Comparison of ENCODE assay signal across 8 cellular contexts in genomic region chr6:88238065-88238464, GRCh38.
A peak's percentile ranks its signal among the peaks of the same experiment; 100 is the strongest.
DNase-seq lines count a peak whose midpoint lies in the region; ATAC-seq, FAIRE-seq and TF ChIP-seq lines count a peak whose summit lies in the region.

No MANE protein-coding gene starts in this region.

- H2AFZ ChIP-seq in GM12878 (ENCODE audit: control insufficient read depth, low read depth, low read length) (peak overlapping the region; percentile 43), parathyroid adenoma (peak overlapping the region; percentile 17)

- RAD21 ChIA-PET in GM12878 (lab: Charles Lee; ENCODE audit: unreplicated experiment), result interaction anchor here (0.9 to 3.4 kb wide), 19 partner anchors 11 to 847 kb away, joined by 3 to 24 read pairs (median 6); no protein-coding TSS in a partner anchor

- H3K27ac ChIP-seq in GM12878 (ENCODE audit: control insufficient read depth, insufficient read depth) (no peak overlapping the region), parathyroid adenoma (no peak overlapping the region), aorta (ENCODE audit: low read depth in 1 of 2, low read length in 2 of 2) (no peak overlapping the region)

- peak; percentile 64 to 77 (median 66); a peak in 5 of 6 replicates for TF ChIP-seq CTCF in GM12878 (IDR thresholded peaks at IDR 0.05 in 2 of 3, conservative IDR thresholded peaks at IDR 0.05 in 1 of 3; ENCODE audit: control insufficient read depth in 2 of 3, extremely low read depth in 1 of 3, insufficient read depth in 1 of 3, low read depth in 3 of 3, low read length in 3 of 3)
- peak; percentile 21 for TF ChIP-seq CTCF in parathyroid adenoma (IDR thresholded peaks at IDR 0.05)

- H3K4me1 ChIP-seq in GM12878 (ENCODE audit: control insufficient read depth, insufficient read depth, low read length) (peaks cover 3% of the 10 kb centered on the region; the same call in 1 of the 2 replicates), parathyroid adenoma (no peaks in the 10 kb centered on the region), aorta (ENCODE audit: control insufficient read depth in 1 of 2, insufficient read depth in 2 of 2, low read length in 2 of 2) (no peaks in the 10 kb centered on the region)

- H3K9ac ChIP-seq in GM12878 (ENCODE audit: control insufficient read depth, insufficient read depth, low read length) (no peak overlapping the region), parathyroid adenoma (no peak overlapping the region)

- no peaks in the 10 kb centered on the region for H4K20me1 ChIP-seq in GM12878 (ENCODE audit: control insufficient read depth, insufficient read depth)

- SMC1A ChIA-PET in GM12878 (lab: Charles Lee; ENCODE audit: uncharacterized antibody, unreplicated experiment), result interaction anchor here (0.5 to 3.5 kb wide), 30 partner anchors 10 to 845 kb away, joined by 3 to 39 read pairs (median 4); no protein-coding TSS in a partner anchor

- CTCF ChIA-PET in GM12878 (lab: Yijun Ruan, JAX), result interaction anchor here (0.7 to 3.5 kb wide), 27 partner anchors 11 to 1098 kb away, joined by 3 to 45 read pairs (median 5); no protein-coding TSS in a partner anchor

- H3K4me3 ChIP-seq in GM12878 (no peak overlapping the region), parathyroid adenoma (ENCODE audit: low read depth, low read length) (no peak overlapping the region), aorta (ENCODE audit: low read length in 2 of 2) (no peak overlapping the region)

- POLR2A ChIA-PET in GM12878 (lab: Charles Lee), result interaction anchor here (0.8 to 1.1 kb wide), 4 partner anchors 12 to 523 kb away, joined by 3 to 5 read pairs (median 4); no protein-coding TSS in a partner anchor

- TF ChIP-seq EP300 in GM12878 (IDR thresholded peaks at IDR 0.05; ENCODE audit: borderline replicate concordance in 1 of 2, control insufficient read depth in 1 of 2, low read depth in 2 of 2, low read length in 2 of 2), result no peak

- in situ Hi-C loops in GM12878 (cut with MboI), result loop anchor here (5.0 to 10.0 kb wide), 2 partner anchors 306 to 403 kb away; no protein-coding TSS in a partner anchor

- peak; percentile 8 for DNase-seq in stimulated activated CD4-positive, alpha-beta T cell treated with anti-CD3 and anti-CD28 coated beads, Interleukin-15, amount 100 ng/mL, for 24 hours
- no peak for DNase-seq in stimulated activated CD4-positive, alpha-beta T cell treated with anti-CD3 and anti-CD28 coated beads, Interleukin-4, amount 100 ng/mL, for 4 hours
- peak; percentile 33 for DNase-seq in GM12878 (ENCODE audit: low read depth, low spot score)
- DNase-seq in aorta, result no peak
- DNase-seq in posterior vena cava (ENCODE audit: low spot score), result no peak

- WGBS in GM12878 (ENCODE audit: insufficient coverage, insufficient replicate concordance, low lambda C conversion rate, missing lambda C conversion rate), result 4% methylated on average over 1 of the region's 1 CpG
- WGBS in aorta, 2 donors, result 15 to 24% methylated on average over 1 of the region's 1 CpG

- BruUV-seq in GM12878 (replicated peaks; lab: Mats Ljungman, UMichigan), result no TSS peak

- H3K27me3 ChIP-seq in GM12878 (replicated peaks in 1 of 2; ENCODE audit: control insufficient read depth in 2 of 2, insufficient read depth in 2 of 2, low read length in 1 of 2) (no peaks in the 10 kb centered on the region), parathyroid adenoma (ENCODE audit: control insufficient read depth, insufficient read depth, low read length) (no peaks in the 10 kb centered on the region), aorta (ENCODE audit: control insufficient read depth in 1 of 2, insufficient read depth in 2 of 2, low read length in 1 of 2) (no peaks in the 10 kb centered on the region)

- H3K79me2 ChIP-seq in GM12878 (ENCODE audit: control insufficient read depth, insufficient read depth, low read length), result no peaks in the 10 kb centered on the region
- no peaks in the 10 kb centered on the region for H3K79me2 ChIP-seq in parathyroid adenoma

- intact Hi-C loops in GM12878 (cut with micrococcal nuclease; ENCODE audit: unreplicated experiment) (loop anchor here (1.0 to 5.0 kb wide), 7 partner anchors 71 to 845 kb away; partner anchors contain the start of gene CNR1), aorta (cut with DNase I) (no loop called here), posterior vena cava (cut with DNase I) (no loop called here)

- TF ChIP-seq RAD21 in GM12878 (IDR thresholded peaks at IDR 0.05; ENCODE audit: insufficient read depth, low read depth, low read length), result peak; percentile 97

- peak; percentile 38 for FAIRE-seq in GM12878 (lab: Jason Lieb, UNC)

- ATAC-seq in HG03378 (IDR thresholded peaks at IDR 0.05; ENCODE audit: unreplicated experiment) (peak; percentile 82), GM12878 (peak; percentile 92), aorta (ENCODE audit: low FRiP score) (no peak), HG02981 (IDR thresholded peaks at IDR 0.05; ENCODE audit: unreplicated experiment) (no peak)

- H3K36me3 ChIP-seq in GM12878 (ENCODE audit: control insufficient read depth in 2 of 2, insufficient read depth in 2 of 2, low read length in 1 of 2) (no peaks in the 10 kb centered on the region), parathyroid adenoma (ENCODE audit: control insufficient read depth, insufficient read depth, low read length) (no peaks in the 10 kb centered on the region), aorta (ENCODE audit: control insufficient read depth in 1 of 2, insufficient read depth in 2 of 2, low read length in 1 of 2) (no peaks in the 10 kb centered on the region)

- TF ChIP-seq POLR2A in GM12878 (IDR thresholded peaks at IDR 0.05; ENCODE audit: low read depth, low read length), result no peak

- H3K4me2 ChIP-seq in GM12878 (ENCODE audit: control insufficient read depth, insufficient read depth) (0 out of 2 replicates have a peak overlapping the region, but pooled peaks have one; percentile 11), parathyroid adenoma (ENCODE audit: low read length) (no peak overlapping the region)

- H3K9me3 ChIP-seq in GM12878 (replicated peaks; ENCODE audit: control insufficient read depth, insufficient read depth, low read length) (no peaks in the 10 kb centered on the region), parathyroid adenoma (ENCODE audit: control insufficient read depth, low read length) (no peaks in the 10 kb centered on the region), aorta (ENCODE audit: control insufficient read depth, low read length) (no peaks in the 10 kb centered on the region)

TF ChIP-seq in GM12878, 131 proteins besides CTCF, POLR2A, EP300 and RAD21:
- TF ChIP-seq SUPT20H (IDR thresholded peaks at IDR 0.05; ENCODE audit: borderline replicate concordance, control insufficient read depth, low read depth, low read length) (no peak), SMC3 (IDR thresholded peaks at IDR 0.05; ENCODE audit: borderline replicate concordance, low read length) (peak; percentile 88), ZZZ3 (IDR thresholded peaks at IDR 0.05; ENCODE audit: control insufficient read depth, insufficient read length, low read depth) (no peak), GATAD2B (conservative IDR thresholded peaks at IDR 0.05; ENCODE audit: low read depth) (no peak), MYC (IDR thresholded peaks at IDR 0.05; ENCODE audit: insufficient read depth, insufficient read length, insufficient replicate concordance, low read length, severe bottlenecking) (no peak), MXI1 (IDR thresholded peaks at IDR 0.05; ENCODE audit: low read depth, low read length) (no peak), RUNX3 (IDR thresholded peaks at IDR 0.05; ENCODE audit: low read length) (peak; percentile 76), KLF5 (IDR thresholded peaks at IDR 0.05; ENCODE audit: partially characterized antibody) (no peak), MEF2B (IDR thresholded peaks at IDR 0.05; ENCODE audit: partially characterized antibody, poor library complexity, severe bottlenecking) (peak; percentile 36), YBX1 (IDR thresholded peaks at IDR 0.05) (no peak)
- TF ChIP-seq, protein P1, sequence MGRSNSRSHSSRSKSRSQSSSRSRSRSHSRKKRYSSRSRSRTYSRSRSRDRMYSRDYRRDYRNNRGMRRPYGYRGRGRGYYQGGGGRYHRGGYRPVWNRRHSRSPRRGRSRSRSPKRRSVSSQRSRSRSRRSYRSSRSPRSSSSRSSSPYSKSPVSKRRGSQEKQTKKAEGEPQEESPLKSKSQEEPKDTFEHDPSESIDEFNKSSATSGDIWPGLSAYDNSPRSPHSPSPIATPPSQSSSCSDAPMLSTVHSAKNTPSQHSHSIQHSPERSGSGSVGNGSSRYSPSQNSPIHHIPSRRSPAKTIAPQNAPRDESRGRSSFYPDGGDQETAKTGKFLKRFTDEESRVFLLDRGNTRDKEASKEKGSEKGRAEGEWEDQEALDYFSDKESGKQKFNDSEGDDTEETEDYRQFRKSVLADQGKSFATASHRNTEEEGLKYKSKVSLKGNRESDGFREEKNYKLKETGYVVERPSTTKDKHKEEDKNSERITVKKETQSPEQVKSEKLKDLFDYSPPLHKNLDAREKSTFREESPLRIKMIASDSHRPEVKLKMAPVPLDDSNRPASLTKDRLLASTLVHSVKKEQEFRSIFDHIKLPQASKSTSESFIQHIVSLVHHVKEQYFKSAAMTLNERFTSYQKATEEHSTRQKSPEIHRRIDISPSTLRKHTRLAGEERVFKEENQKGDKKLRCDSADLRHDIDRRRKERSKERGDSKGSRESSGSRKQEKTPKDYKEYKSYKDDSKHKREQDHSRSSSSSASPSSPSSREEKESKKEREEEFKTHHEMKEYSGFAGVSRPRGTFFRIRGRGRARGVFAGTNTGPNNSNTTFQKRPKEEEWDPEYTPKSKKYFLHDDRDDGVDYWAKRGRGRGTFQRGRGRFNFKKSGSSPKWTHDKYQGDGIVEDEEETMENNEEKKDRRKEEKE (IDR thresholded peaks at IDR 0.05), result no peak

Comparison
In these comparisons a context has a peak if more than half of its experiments do, and no peak if none do; other contexts are left out.
1. DNase-seq: peak in stimulated activated CD4-positive, alpha-beta T cell treated with anti-CD3 and anti-CD28 coated beads, Interleukin-15, amount 100 ng/mL, for 24 hours (single experiment) and GM12878 (single experiment); none in stimulated activated CD4-positive, alpha-beta T cell treated with anti-CD3 and anti-CD28 coated beads, Interleukin-4, amount 100 ng/mL, for 4 hours (0 of 2), aorta (0 of 2) and posterior vena cava (single experiment).
2. ATAC-seq: peak in HG03378 (single experiment) and GM12878 (single experiment); none in aorta (single experiment) and HG02981 (single experiment).